8 cellular contexts compared by ENCODE assay signal in genomic region chr9:98117984-98118639, GRCh38. TPM values are rescaled to one million over a fixed set of nuclear protein-coding genes. Genes with fewer than 3 reads are reported as not detected.
DNase-seq lines count a peak whose midpoint lies in the region; ATAC-seq and TF ChIP-seq lines count a peak whose summit lies in the region.

No MANE protein-coding gene starts in this region.

- H3K4me3 Mint-ChIP-seq in brain, result peak overlapping the region; percentile 77 to 85 (median 81)
- peak overlapping the region; percentile 86 for H3K4me3 Mint-ChIP-seq in stimulated activated memory B cell treated with anti-CD40 and anti-IgM and Interleukin-4, amounts not matched to agents 10 μg/mL and 1 μg/mL and 100 μg/mL, for 72 hours

- peak; percentile 45 for ATAC-seq in GM19463 (IDR thresholded peaks at IDR 0.05; ENCODE audit: unreplicated experiment)
- peak; percentile 68 for ATAC-seq in stimulated activated memory B cell treated with anti-CD40 and anti-IgM and Interleukin-4, amounts not matched to agents 10 μg/mL and 1 μg/mL and 100 μg/mL, for 72 hours

- H3K9me3 Mint-ChIP-seq in brain, result peaks cover 0 to 3% (median 0%) of the 10 kb centered on the region in 5 experiments
- no peaks in the 10 kb centered on the region for H3K9me3 Mint-ChIP-seq in stimulated activated memory B cell treated with anti-CD40 and anti-IgM and Interleukin-4, amounts not matched to agents 10 μg/mL and 1 μg/mL and 100 μg/mL, for 72 hours

- H3K36me3 Mint-ChIP-seq in brain, result no peaks in the 10 kb centered on the region
- H3K36me3 Mint-ChIP-seq in stimulated activated memory B cell treated with anti-CD40 and anti-IgM and Interleukin-4, amounts not matched to agents 10 μg/mL and 1 μg/mL and 100 μg/mL, for 72 hours, result no peaks in the 10 kb centered on the region

- in situ Hi-C loops in Caki2 (cut with HindIII; ENCODE audit: low pct_unique_long_range_greater_than_20kb, low sequenced_read_pairs), result no loop called here

- no peak for TF ChIP-seq CTCF in brain (conservative IDR thresholded peaks at IDR 0.05)

- DNase-seq in Caki2 (ENCODE audit: low read depth), result peak; percentile 38
- peak; percentile 54 for DNase-seq in HPDE6-E6E7 (ENCODE audit: extremely low spot score)
- peak; percentile 26 for DNase-seq in T follicular helper cell (ENCODE audit: low read depth)
- DNase-seq in left kidney (ENCODE audit: low read depth, low spot score), result peak; percentile 45
- DNase-seq in T1000 (lab: John Stamatoyannopoulos, UW), result no peak

- H3K27ac Mint-ChIP-seq in brain, result no peak overlapping the region
- peak overlapping the region; percentile 95 for H3K27ac Mint-ChIP-seq in stimulated activated memory B cell treated with anti-CD40 and anti-IgM and Interleukin-4, amounts not matched to agents 10 μg/mL and 1 μg/mL and 100 μg/mL, for 72 hours

- peaks cover 11% of the 10 kb centered on the region for H3K27me3 Mint-ChIP-seq in brain
- H3K27me3 Mint-ChIP-seq in stimulated activated memory B cell treated with anti-CD40 and anti-IgM and Interleukin-4, amounts not matched to agents 10 μg/mL and 1 μg/mL and 100 μg/mL, for 72 hours, result no peaks in the 10 kb centered on the region

- peaks cover 15% of the 10 kb centered on the region for H3K4me1 Mint-ChIP-seq in brain
- H3K4me1 Mint-ChIP-seq in stimulated activated memory B cell treated with anti-CD40 and anti-IgM and Interleukin-4, amounts not matched to agents 10 μg/mL and 1 μg/mL and 100 μg/mL, for 72 hours, result peaks cover 44% of the 10 kb centered on the region

RNA-seq across cellular contexts. Expression of gene TRIM14, which starts 0.9 kb away (rescaled TPM):
- 5.7 and 14.6 TPM in 2 replicates for total RNA-seq in Caki2 (2014; rRNA removed; shearing (Covaris generic); ENCODE audit: low replicate concordance)
- 2.5 TPM for polyA plus RNA-seq in brain (ENCODE audit: insufficient read depth, low read depth, low replicate concordance)
